11 cellular contexts compared by ENCODE assay signal in the genomic region with DNA sequence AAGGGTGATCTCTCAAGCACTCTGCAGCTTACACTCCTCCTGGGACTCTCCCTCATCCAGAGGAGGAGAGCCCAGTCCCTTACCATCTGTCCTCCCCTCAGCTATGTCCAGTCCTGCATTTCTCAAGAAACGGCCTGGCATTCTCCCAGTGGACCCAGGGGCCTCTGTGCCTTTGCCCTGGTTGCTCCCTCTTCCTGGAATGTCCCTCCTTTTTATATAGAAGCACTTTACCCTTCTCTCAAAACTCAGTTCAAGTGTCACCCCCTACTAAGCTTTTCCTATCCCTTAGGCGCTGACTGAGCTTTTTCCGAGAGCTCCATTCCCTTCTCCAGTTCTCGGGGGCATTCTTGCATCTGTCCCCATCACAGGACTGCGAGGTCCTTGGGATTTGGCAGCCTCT. TPM values are rescaled to one million over a fixed set of nuclear protein-coding genes. Genes with fewer than 3 reads are reported as not detected.
DNase-seq lines count a peak whose midpoint lies in the region; ATAC-seq and TF ChIP-seq lines count a peak whose summit lies in the region.
"Had no signal": no experiment of that assay in that cellular context is flagged by ENCODE, and none has a peak within 500 bp of the region (broad histone marks: within the 10 kb centered on the region; RNA-seq: fewer than 3 reads in every experiment).

No MANE protein-coding gene starts in this region.

- no peak overlapping the region for H3K27ac ChIP-seq in CD8-positive, alpha-beta T cell (ENCODE audit: low read depth, low read length)
- H3K27ac ChIP-seq in IMR-90 (ENCODE audit: insufficient read depth, low read length) (no peak overlapping the region), skin epidermis (peak overlapping the region in 14 of 21 experiments; percentile 20 to 78 (median 58))
- H3K27ac ChIP-seq: cardiac muscle cell had no signal

- H3K9me3 ChIP-seq in CD8-positive, alpha-beta T cell (ENCODE audit: low read length), result no peaks in the 10 kb centered on the region
- H3K9me3 ChIP-seq in IMR-90 (ENCODE audit: control insufficient read depth, insufficient read depth, low read length), result no peaks in the 10 kb centered on the region

- peaks cover 6% of the 10 kb centered on the region; the same call in 1 of the 2 replicates for H4K20me1 ChIP-seq in IMR-90 (ENCODE audit: insufficient read depth, low read length)

- no peak for TF ChIP-seq CTCF in CD8-positive, alpha-beta T cell (IDR thresholded peaks at IDR 0.05)
- no peak for TF ChIP-seq CTCF in IMR-90 (conservative IDR thresholded peaks at IDR 0.05; ENCODE audit: low read depth, low read length)

- no peak overlapping the region for H3K56ac ChIP-seq in IMR-90 (ENCODE audit: extremely low read depth, insufficient read depth, low read length)

- no peak overlapping the region for H4K5ac ChIP-seq in IMR-90 (ENCODE audit: low read depth, low read length)

- peaks cover 32% of the 10 kb centered on the region for H3K9me1 ChIP-seq in IMR-90 (ENCODE audit: insufficient read depth, low read length)

- TF ChIP-seq POLR2A in IMR-90 (IDR thresholded peaks at IDR 0.05; ENCODE audit: low read depth, low read length), result no peak

- no peaks in the 10 kb centered on the region for H3K27me3 Mint-ChIP-seq in CD8-positive, alpha-beta T cell (ENCODE audit: low read depth)
- H3K27me3 Mint-ChIP-seq in activated naive CD8-positive, alpha-beta T cell treated with anti-CD3 and anti-CD28 coated beads, Interleukin-2, amount 50 U/mL, for 24 hours, result no peaks in the 10 kb centered on the region

- H3K27me3 ChIP-seq in CD8-positive, alpha-beta T cell (ENCODE audit: insufficient read depth, low read length), result no peaks in the 10 kb centered on the region
- H3K27me3 ChIP-seq in IMR-90 (ENCODE audit: control insufficient read depth, insufficient read depth, low read length), result no peaks in the 10 kb centered on the region
- H3K27me3 ChIP-seq: cardiac muscle cell had no signal

- H3K18ac ChIP-seq in IMR-90 (ENCODE audit: low read depth, low read length), result no peak overlapping the region

- H4K8ac ChIP-seq in IMR-90 (ENCODE audit: low read depth in 2 of 2, low read length in 2 of 2), result peak overlapping the region in 1 of 2 experiments; percentile 16; a peak in 2 of 4 replicates

- H4K91ac ChIP-seq in IMR-90 (ENCODE audit: insufficient read depth, low read depth, low read length), result peak overlapping the region; percentile 53

- ATAC-seq in CD8-positive, alpha-beta T cell, result no peak
- ATAC-seq in IMR-90 (ENCODE audit: low read depth) (no peak), HG02678 (IDR thresholded peaks at IDR 0.05; ENCODE audit: unreplicated experiment) (no peak)
- ATAC-seq in activated naive CD8-positive, alpha-beta T cell treated with anti-CD3 and anti-CD28 coated beads, Interleukin-2, amount 50 U/mL, for 24 hours, result no peak

- H3K4ac ChIP-seq in IMR-90 (ENCODE audit: low read depth, low read length), result peak overlapping the region; percentile 97

- peak overlapping the region; percentile 73 for H3K27ac Mint-ChIP-seq in CD8-positive, alpha-beta T cell
- peak overlapping the region; percentile 35 for H3K27ac Mint-ChIP-seq in activated naive CD8-positive, alpha-beta T cell treated with anti-CD3 and anti-CD28 coated beads, Interleukin-2, amount 50 U/mL, for 24 hours

- peak overlapping the region; percentile 67; the same call in 2 of the 3 replicates for H2BK15ac ChIP-seq in IMR-90 (ENCODE audit: low read depth, low read length)

- no peak overlapping the region for H3K4me3 ChIP-seq in CD8-positive, alpha-beta T cell (ENCODE audit: low read depth, low read length)
- H3K4me3 ChIP-seq in IMR-90 (ENCODE audit: insufficient read depth, low read depth, low read length) (no peak overlapping the region), skin epidermis (no peak overlapping the region)
- H3K4me3 ChIP-seq: cardiac muscle cell had no signal

- peak overlapping the region; percentile 75; the same call in 1 of the 2 replicates for H2AK5ac ChIP-seq in IMR-90 (ENCODE audit: low read depth, low read length)

- peak in 1 of 7 experiments; percentile 42 for DNase-seq in CD8-positive, alpha-beta T cell
- DNase-seq in IMR-90 (no peak), foreskin melanocyte (no peak), NCI-H1417 treated with DMSO at 0.1 percent for 48 hours (lab: John Stamatoyannopoulos, UW) (no peak)
- no peak for DNase-seq in activated naive CD8-positive, alpha-beta T cell treated with anti-CD3 and anti-CD28 coated beads, Interleukin-2, amount 50 U/mL, for 24 hours
- DNase-seq: activated CD4-positive, CD25-positive, alpha-beta regulatory T cell; activated effector memory CD4-positive, alpha-beta T cell treated with Interleukin-2 at 50 U/mL for 16 hours; NCI-H2171 treated with DMSO at 0.1 percent for 48 hours had no signal

- H2BK20ac ChIP-seq in IMR-90 (ENCODE audit: low read depth, low read length), result peak overlapping the region; percentile 91; the same call in 1 of the 2 replicates

- intact Hi-C loops in CD8-positive, alpha-beta T cell (cut with DNase I, micrococcal nuclease), result no loop called here
- intact Hi-C loops in IMR-90 (cut with micrococcal nuclease), result loop anchor here (5.0 kb wide), 1 partner anchor 64 kb away; no protein-coding TSS in a partner anchor

- H2BK5ac ChIP-seq in IMR-90 (ENCODE audit: low read depth, low read length, poor library complexity, severe bottlenecking), result peak overlapping the region; percentile 91

- no peaks in the 10 kb centered on the region for H3K9me3 Mint-ChIP-seq in CD8-positive, alpha-beta T cell
- H3K9me3 Mint-ChIP-seq in activated naive CD8-positive, alpha-beta T cell treated with anti-CD3 and anti-CD28 coated beads, Interleukin-2, amount 50 U/mL, for 24 hours, result no peaks in the 10 kb centered on the region

- no peak for TF ChIP-seq RAD21 in IMR-90 (IDR thresholded peaks at IDR 0.05; ENCODE audit: low read length)

- CTCF ChIA-PET in CD8-positive, alpha-beta T cell (lab: Charles Lee), result interaction anchor here (1.1 to 25.2 kb wide), 10 partner anchors 11 to 98 kb away, joined by 4 to 532 read pairs (median 16); no protein-coding TSS in a partner anchor
- CTCF ChIA-PET in IMR-90 (lab: Yijun Ruan, JAX), result interaction anchor here (1.9 to 4.2 kb wide), 2 partner anchors 46 to 83 kb away, joined by 5 to 23 read pairs; no protein-coding TSS in a partner anchor

- H2AFZ ChIP-seq in IMR-90 (replicated peaks; ENCODE audit: low read length, poor library complexity), result no peak overlapping the region

- H3K4me1 ChIP-seq in CD8-positive, alpha-beta T cell (ENCODE audit: insufficient read depth, low read length), result peaks cover 54% of the 10 kb centered on the region
- peaks cover 38% of the 10 kb centered on the region for H3K4me1 ChIP-seq in IMR-90 (ENCODE audit: control insufficient read depth, insufficient read depth, low read length)

- H2BK120ac ChIP-seq in IMR-90 (ENCODE audit: low read depth, low read length), result peak overlapping the region; percentile 98

- peak overlapping the region; percentile 5 for H3K14ac ChIP-seq in IMR-90 (replicated peaks; ENCODE audit: low read depth, low read length)

- BruUV-seq in IMR-90 (replicated peaks; lab: Mats Ljungman, UMichigan), result no TSS peak

- no peak overlapping the region for H3K4me2 ChIP-seq in IMR-90 (ENCODE audit: low read depth, low read length)

- no peak overlapping the region for H3K4me3 Mint-ChIP-seq in CD8-positive, alpha-beta T cell
- H3K4me3 Mint-ChIP-seq in activated naive CD8-positive, alpha-beta T cell treated with anti-CD3 and anti-CD28 coated beads, Interleukin-2, amount 50 U/mL, for 24 hours, result no peak overlapping the region

- H2AK9ac ChIP-seq in IMR-90 (replicated peaks; ENCODE audit: low read depth, low read length, poor library complexity), result peak overlapping the region; percentile 51

- POLR2A ChIA-PET in CD8-positive, alpha-beta T cell (lab: Charles Lee), result interaction anchor here (1.1 to 1.2 kb wide), 3 partner anchors 9 to 62 kb away, joined by 3 read pairs; a partner anchor contains a TSS
- POLR2A ChIA-PET in IMR-90 (lab: Charles Lee; ENCODE audit: unreplicated experiment), result no interaction called here

- dilution Hi-C loops in IMR-90 (cut with HindIII; ENCODE audit: low sequenced_read_pairs, unreplicated experiment), result no loop called here

- H3K79me1 ChIP-seq in IMR-90 (ENCODE audit: low read depth in 1 of 2, low read length in 2 of 2), result peaks cover 17 to 67% of the 10 kb centered on the region in 2 experiments

- H3K9ac ChIP-seq in IMR-90 (ENCODE audit: low read depth, low read length), result no peak overlapping the region

- H3K36me3 ChIP-seq in CD8-positive, alpha-beta T cell (ENCODE audit: insufficient read depth, low read length), result no peaks in the 10 kb centered on the region
- no peaks in the 10 kb centered on the region for H3K36me3 ChIP-seq in IMR-90 (ENCODE audit: control insufficient read depth, insufficient read depth, low read length)
- H3K36me3 ChIP-seq: cardiac muscle cell had no signal

- peaks cover 71% of the 10 kb centered on the region for H3K4me1 Mint-ChIP-seq in CD8-positive, alpha-beta T cell (ENCODE audit: low read depth)
- peaks cover 78% of the 10 kb centered on the region for H3K4me1 Mint-ChIP-seq in activated naive CD8-positive, alpha-beta T cell treated with anti-CD3 and anti-CD28 coated beads, Interleukin-2, amount 50 U/mL, for 24 hours

- WGBS in IMR-90 (ENCODE audit: extremely low coverage in 2 of 2, insufficient read length in 1 of 2), 2 experiments, result 67% methylated on average over 3 of the region's 5 CpGs; no CpG with 5 or more reads in 1 of the 2 experiments

- H3K36me3 Mint-ChIP-seq in CD8-positive, alpha-beta T cell, result peaks cover 13% of the 10 kb centered on the region
- H3K36me3 Mint-ChIP-seq in activated naive CD8-positive, alpha-beta T cell treated with anti-CD3 and anti-CD28 coated beads, Interleukin-2, amount 50 U/mL, for 24 hours (ENCODE audit: low read depth), result peaks cover 13% of the 10 kb centered on the region

- in situ Hi-C loops in IMR-90 (cut with MboI; ENCODE audit: low sequenced_read_pairs), result loop anchor here (5.0 to 25.0 kb wide), 2 partner anchors 84 to 736 kb away; a partner anchor contains a TSS

- no peak overlapping the region; the same call in 1 of the 2 replicates for H3K23ac ChIP-seq in IMR-90 (ENCODE audit: low read depth, low read length)

TF ChIP-seq in IMR-90, 13 proteins besides CTCF, POLR2A, EP300 and RAD21 (continues in another document):
- TF ChIP-seq SMC3 (IDR thresholded peaks at IDR 0.05; ENCODE audit: low read depth, low read length) (no peak), BHLHE40 (IDR thresholded peaks at IDR 0.05; ENCODE audit: low read depth, low read length) (no peak)

RNA-seq across cellular contexts. Expression of a gene that starts 8.9 kb away (rescaled TPM):
- total RNA-seq in CD8-positive, alpha-beta T cell, result 10 to 100 TPM; 13.7 to 15.2 TPM
- 32.4 and 59.2 TPM in 2 replicates for total RNA-seq in IMR-90 (2012; rRNA removed)
- polyA plus RNA-seq in IMR-90 (2012; rRNA removed), result 31.7 and 40.4 TPM in 2 replicates
- polyA plus RNA-seq in IMR-90 (2012; cell fraction: cytosol; rRNA removed), result 13.3 and 15.9 TPM in 2 replicates
- 5.0 and 14.4 TPM in 2 replicates for polyA plus RNA-seq in IMR-90 (2012; cell fraction: nucleus; rRNA removed; ENCODE audit: low replicate concordance)

RNA-seq across cellular contexts. Expression of a gene that starts 9.5 kb away (rescaled TPM):
- 10 to 100 TPM; 18.5 to 19.7 TPM for total RNA-seq in CD8-positive, alpha-beta T cell
- 5.0 TPM in 2 replicates for total RNA-seq in IMR-90 (2012; rRNA removed)
- 2.9 and 3.1 TPM in 2 replicates for polyA plus RNA-seq in IMR-90 (2012; rRNA removed)
- 1.9 and 2.6 TPM in 2 replicates for polyA plus RNA-seq in IMR-90 (2012; cell fraction: cytosol; rRNA removed)
- 6.1 and 7.9 TPM in 2 replicates for polyA plus RNA-seq in IMR-90 (2012; cell fraction: nucleus; rRNA removed; ENCODE audit: low replicate concordance)

Comparison
In these comparisons a context has a peak if more than half of its experiments do, and no peak if none do; other contexts are left out.
1. H3K27ac ChIP-seq: peak in skin epidermis (14 of 21); none in CD8-positive, alpha-beta T cell (single experiment) and IMR-90 (single experiment).